In genomic region chr2:105612049-105612448, GRCh38 we compare ENCODE assay signal across 20 cellular contexts.
DNase-seq lines count a peak whose midpoint lies in the region; ATAC-seq and TF ChIP-seq lines count a peak whose summit lies in the region.
"Had no signal": no experiment of that assay in that cellular context is flagged by ENCODE, and none has a peak within 500 bp of the region (broad histone marks: within the 10 kb centered on the region; RNA-seq: fewer than 3 reads in every experiment).

No MANE protein-coding gene starts in this region.

- CTCF ChIA-PET in activated CD4-positive, alpha-beta memory T cell treated with anti-CD3 and anti-CD28 coated beads for 36 hours (lab: Charles Lee) = interaction anchor here (0.6 to 1.7 kb wide), 2 partner anchors 36 to 65 kb away, joined by 4 to 6 read pairs; no protein-coding TSS in a partner anchor

- H3K4me3 Mint-ChIP-seq in neural crest cell (no peak overlapping the region), chondrocyte (ENCODE audit: unreplicated experiment) (no peak overlapping the region)
- no peak overlapping the region for H3K4me3 Mint-ChIP-seq in activated CD4-positive, alpha-beta memory T cell treated with anti-CD3 and anti-CD28 coated beads for 36 hours
- H3K4me3 Mint-ChIP-seq: CD4-positive, alpha-beta memory T cell; IgD-negative memory B cell had no signal

- POLR2A ChIA-PET in activated CD4-positive, alpha-beta memory T cell treated with anti-CD3 and anti-CD28 coated beads for 36 hours (lab: Charles Lee) = no interaction called here

- H3K36me3 Mint-ChIP-seq in neural crest cell (ENCODE audit: low read depth) (no peaks in the 10 kb centered on the region), chondrocyte (ENCODE audit: low read depth) (no peaks in the 10 kb centered on the region)
- H3K36me3 Mint-ChIP-seq in activated CD4-positive, alpha-beta memory T cell treated with anti-CD3 and anti-CD28 coated beads for 36 hours = no peaks in the 10 kb centered on the region
- H3K36me3 Mint-ChIP-seq: CD4-positive, alpha-beta memory T cell; IgD-negative memory B cell had no signal

- 75% methylated on average over 6 of the region's 6 CpGs for WGBS in right cardiac atrium

- peaks cover 45% of the 10 kb centered on the region for H3K4me1 ChIP-seq in cardiac muscle cell (ENCODE audit: low read depth)
- H3K4me1 ChIP-seq in right cardiac atrium (ENCODE audit: control insufficient read depth, insufficient read depth, low read length) = peaks cover 2% of the 10 kb centered on the region
- H3K4me1 ChIP-seq: BLaER1 treated with 17β-estradiol and CSF1 and Interleukin-3, amounts not matched to agents 10 nM and 100 nM had no signal

- TF ChIP-seq CTCF in cardiac muscle cell (IDR thresholded peaks at IDR 0.05; ENCODE audit: low read depth, low read length) = no peak
- TF ChIP-seq CTCF in neural crest cell (conservative IDR thresholded peaks at IDR 0.05) = no peak
- TF ChIP-seq CTCF in chondrocyte (IDR thresholded peaks at IDR 0.05) = no peak

- peaks cover 30% of the 10 kb centered on the region for H3K4me1 Mint-ChIP-seq in neural crest cell
- H3K4me1 Mint-ChIP-seq in chondrocyte (ENCODE audit: low read depth) = peaks cover 6% of the 10 kb centered on the region
- no peaks in the 10 kb centered on the region for H3K4me1 Mint-ChIP-seq in activated CD4-positive, alpha-beta memory T cell treated with anti-CD3 and anti-CD28 coated beads for 36 hours (ENCODE audit: low read depth)
- H3K4me1 Mint-ChIP-seq: CD4-positive, alpha-beta memory T cell; IgD-negative memory B cell had no signal

- H3K4me3 ChIP-seq in cardiac muscle cell (no peak overlapping the region), right cardiac atrium (ENCODE audit: low read length) (no peak overlapping the region), H7 (ENCODE audit: insufficient read depth, low read depth, low read length) (no peak overlapping the region)
- H3K4me3 ChIP-seq: BLaER1 treated with 17β-estradiol and CSF1 and Interleukin-3, amounts not matched to agents 10 nM and 100 nM had no signal

- H3K36me3 ChIP-seq in cardiac muscle cell (no peaks in the 10 kb centered on the region), H7 (replicated peaks; ENCODE audit: control insufficient read depth, insufficient read depth, low read length) (no peaks in the 10 kb centered on the region)
- H3K36me3 ChIP-seq: BLaER1 treated with 17β-estradiol and CSF1 and Interleukin-3, amounts not matched to agents 10 nM and 100 nM had no signal

- no peaks in the 10 kb centered on the region for H3K9me3 ChIP-seq in cardiac muscle cell (ENCODE audit: low read depth)
- no peaks in the 10 kb centered on the region for H3K9me3 ChIP-seq in right cardiac atrium (ENCODE audit: control insufficient read depth, low read length)
- H3K9me3 ChIP-seq: BLaER1 treated with 17β-estradiol and CSF1 and Interleukin-3, amounts not matched to agents 10 nM and 100 nM; Caco-2 had no signal

- DNase-seq in cardiac muscle cell (ENCODE audit: low read depth in 1 of 2, low spot score in 1 of 2) = peak in 1 of 2 donors; percentile 52
- no peak for DNase-seq in right cardiac atrium
- DNase-seq in left kidney (ENCODE audit: low read depth, low spot score) = peak; percentile 27
- DNase-seq in neural crest cell (ENCODE audit: low read depth, low spot score) = no peak
- no peak for DNase-seq in chondrocyte (ENCODE audit: low spot score)
- DNase-seq in activated CD4-positive, alpha-beta memory T cell treated with anti-CD3 and anti-CD28 coated beads for 36 hours = no peak
- DNase-seq in H7 = no peak
- DNase-seq: 8988T; Caco-2; CD4-positive, alpha-beta memory T cell; DMS 273 treated with DMSO at 0.1 percent for 48 hours; MV-4-11; NCI-H1105 treated with DMSO at 0.1 percent for 48 hours; NCI-H2029 treated with DMSO at 0.1 percent for 48 hours; NCI-H2171; NCI-H524 treated with DMSO at 0.1 percent for 48 hours; NCI-H82; Right ventricle myocardium superior had no signal

- H3K27ac ChIP-seq in cardiac muscle cell (peak overlapping the region; percentile 20), right cardiac atrium (ENCODE audit: low read length) (no peak overlapping the region)
- H3K27ac ChIP-seq: BLaER1 treated with 17β-estradiol and CSF1 and Interleukin-3, amounts not matched to agents 10 nM and 100 nM had no signal

- H3K27me3 Mint-ChIP-seq in neural crest cell (ENCODE audit: low read depth) = no peaks in the 10 kb centered on the region
- peaks cover 2% of the 10 kb centered on the region for H3K27me3 Mint-ChIP-seq in chondrocyte (ENCODE audit: low read depth)
- H3K27me3 Mint-ChIP-seq in activated CD4-positive, alpha-beta memory T cell treated with anti-CD3 and anti-CD28 coated beads for 36 hours = no peaks in the 10 kb centered on the region
- H3K27me3 Mint-ChIP-seq: CD4-positive, alpha-beta memory T cell had no signal

- intact Hi-C loops in right cardiac atrium (cut with DNase I) = no loop called here
- intact Hi-C loops in activated CD4-positive, alpha-beta memory T cell treated with anti-CD3 and anti-CD28 coated beads for 36 hours (cut with micrococcal nuclease) = no loop called here

- H3K9me3 Mint-ChIP-seq in neural crest cell (no peaks in the 10 kb centered on the region), chondrocyte (ENCODE audit: low read depth) (no peaks in the 10 kb centered on the region)
- H3K9me3 Mint-ChIP-seq in activated CD4-positive, alpha-beta memory T cell treated with anti-CD3 and anti-CD28 coated beads for 36 hours = no peaks in the 10 kb centered on the region
- H3K9me3 Mint-ChIP-seq: CD4-positive, alpha-beta memory T cell; IgD-negative memory B cell had no signal

- H3K27me3 ChIP-seq in cardiac muscle cell (no peaks in the 10 kb centered on the region), right cardiac atrium (ENCODE audit: control insufficient read depth, insufficient read depth) (no peaks in the 10 kb centered on the region), H7 (ENCODE audit: control insufficient read depth, insufficient read depth, low read length) (no peaks in the 10 kb centered on the region)
- H3K27me3 ChIP-seq: BLaER1 treated with 17β-estradiol and CSF1 and Interleukin-3, amounts not matched to agents 10 nM and 100 nM had no signal

- peak overlapping the region; percentile 71 for H3K27ac Mint-ChIP-seq in neural crest cell (ENCODE audit: unreplicated experiment)
- no peak overlapping the region for H3K27ac Mint-ChIP-seq in chondrocyte (ENCODE audit: unreplicated experiment)
- H3K27ac Mint-ChIP-seq in activated CD4-positive, alpha-beta memory T cell treated with anti-CD3 and anti-CD28 coated beads for 36 hours = no peak overlapping the region
- H3K27ac Mint-ChIP-seq: IgD-negative memory B cell had no signal

- no peak for ATAC-seq in right cardiac atrium
